8 cellular contexts compared by ENCODE assay signal in the genomic region with DNA sequence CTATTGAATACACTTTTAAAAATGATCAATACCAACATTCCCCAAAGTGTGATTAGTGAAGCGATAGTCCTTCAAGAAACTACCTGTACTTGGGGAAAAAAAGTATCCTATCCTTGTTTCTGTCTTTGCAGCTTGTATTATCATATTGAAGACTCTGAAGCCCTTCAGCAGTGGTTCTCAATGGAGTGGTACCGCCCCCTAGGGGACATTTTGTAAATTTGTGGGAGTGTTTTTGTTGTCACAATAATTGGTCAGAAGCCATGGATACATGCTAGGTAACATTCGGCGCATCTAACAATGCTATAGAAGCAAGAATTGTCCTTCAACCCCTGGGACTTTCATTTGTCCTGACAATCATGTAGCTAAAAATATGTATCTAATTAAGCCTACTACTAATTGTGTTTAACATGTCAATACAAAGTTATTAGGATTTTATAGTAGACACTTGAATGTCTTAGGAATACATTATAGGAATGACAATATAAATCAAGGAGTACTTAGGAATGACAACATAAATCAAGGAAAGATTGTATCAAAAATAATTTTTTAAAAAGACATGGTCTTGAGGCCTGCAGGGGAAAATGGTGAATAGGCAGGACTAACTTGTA. TPM values are rescaled to one million over a fixed set of nuclear protein-coding genes. Genes with fewer than 3 reads are reported as not detected.
DNase-seq lines count a peak whose midpoint lies in the region; ATAC-seq and TF ChIP-seq lines count a peak whose summit lies in the region.

No MANE protein-coding gene starts in this region.

- H4K91ac ChIP-seq in IMR-90 (ENCODE audit: insufficient read depth, low read depth, low read length): no peak overlapping the region

- no peak overlapping the region for H3K4me2 ChIP-seq in IMR-90 (ENCODE audit: low read depth, low read length)

- no peak overlapping the region for H3K4me3 ChIP-seq in IMR-90 (ENCODE audit: insufficient read depth, low read depth, low read length)

- no peak overlapping the region for H3K27ac ChIP-seq in IMR-90 (ENCODE audit: insufficient read depth, low read length)

- no peak overlapping the region for H2AFZ ChIP-seq in IMR-90 (replicated peaks; ENCODE audit: low read length, poor library complexity)

- TF ChIP-seq RAD21 in IMR-90 (IDR thresholded peaks at IDR 0.05; ENCODE audit: low read length): peak; percentile 66

- DNase-seq in NCI-H1417 (lab: John Stamatoyannopoulos, UW): peak; percentile 52 to 82 (median 63)
- no peak for DNase-seq in NCI-H1417 treated with DMSO at 0.1 percent for 48 hours (lab: John Stamatoyannopoulos, UW)
- DNase-seq in IMR-90: peak; percentile 63
- DNase-seq in SK-N-DZ (ENCODE audit: low spot score): peak; percentile 54
- peak; percentile 30 for DNase-seq in dedifferentiated amniotic fluid mesenchymal stem cell (ENCODE audit: extremely low spot score)
- DNase-seq in myocyte (ENCODE audit: low read depth): peak; percentile 51
- no peak for DNase-seq in OCI-M2 (lab: John Stamatoyannopoulos, UW; ENCODE audit: unreplicated experiment)

- peaks cover 2% of the 10 kb centered on the region; the same call in 1 of the 2 replicates for H3K4me1 ChIP-seq in IMR-90 (ENCODE audit: control insufficient read depth, insufficient read depth, low read length)

- no peak overlapping the region for H2AK5ac ChIP-seq in IMR-90 (ENCODE audit: low read depth, low read length)

- H3K4ac ChIP-seq in IMR-90 (ENCODE audit: low read depth, low read length): no peak overlapping the region

- CTCF ChIA-PET in IMR-90 (lab: Yijun Ruan, JAX): interaction anchor here (0.5 to 2.0 kb wide), 21 partner anchors 10 to 1151 kb away, joined by 3 to 16 read pairs (median 4); a partner anchor contains a TSS

- no peak overlapping the region for H2BK20ac ChIP-seq in IMR-90 (ENCODE audit: low read depth, low read length)

- no peak overlapping the region for H3K18ac ChIP-seq in IMR-90 (ENCODE audit: low read depth, low read length)

- WGBS in IMR-90 (ENCODE audit: extremely low coverage in 2 of 2, insufficient read length in 1 of 2), 2 experiments: no CpG with 5 or more reads among the region's 4 CpGs

- TF ChIP-seq POLR2A in IMR-90 (IDR thresholded peaks at IDR 0.05; ENCODE audit: low read depth, low read length): no peak

- no peak overlapping the region for H3K23ac ChIP-seq in IMR-90 (ENCODE audit: low read depth, low read length)

- POLR2A ChIA-PET in IMR-90 (lab: Charles Lee; ENCODE audit: unreplicated experiment): no interaction called here

- H2BK120ac ChIP-seq in IMR-90 (ENCODE audit: low read depth, low read length): no peak overlapping the region

- H3K14ac ChIP-seq in IMR-90 (replicated peaks; ENCODE audit: low read depth, low read length): no peak overlapping the region

- ATAC-seq in GM19452 (IDR thresholded peaks at IDR 0.05; ENCODE audit: unreplicated experiment): peak; percentile 78
- ATAC-seq in IMR-90 (ENCODE audit: low read depth): peak; percentile 67

- no peak overlapping the region for H2BK15ac ChIP-seq in IMR-90 (ENCODE audit: low read depth, low read length)

- no peaks in the 10 kb centered on the region for H4K20me1 ChIP-seq in IMR-90 (ENCODE audit: insufficient read depth, low read length)

- H3K56ac ChIP-seq in IMR-90 (ENCODE audit: extremely low read depth, insufficient read depth, low read length): no peak overlapping the region

- no peak overlapping the region for H2BK5ac ChIP-seq in IMR-90 (ENCODE audit: low read depth, low read length, poor library complexity, severe bottlenecking)

- no peaks in the 10 kb centered on the region; the same call in 1 of the 2 replicates for H3K36me3 ChIP-seq in IMR-90 (ENCODE audit: control insufficient read depth, insufficient read depth, low read length)

- in situ Hi-C loops in IMR-90 (cut with MboI; ENCODE audit: low sequenced_read_pairs): loop anchor here (5.0 kb wide), 1 partner anchor 143 kb away; no protein-coding TSS in a partner anchor

- H4K8ac ChIP-seq in IMR-90 (ENCODE audit: low read depth in 2 of 2, low read length in 2 of 2): no peak overlapping the region

- dilution Hi-C loops in IMR-90 (cut with HindIII; ENCODE audit: low sequenced_read_pairs, unreplicated experiment): no loop called here

- no peak overlapping the region for H3K9ac ChIP-seq in IMR-90 (ENCODE audit: low read depth, low read length)

- H2AK9ac ChIP-seq in IMR-90 (replicated peaks; ENCODE audit: low read depth, low read length, poor library complexity): no peak overlapping the region

- H3K27me3 ChIP-seq in IMR-90 (ENCODE audit: control insufficient read depth, insufficient read depth, low read length): no peaks in the 10 kb centered on the region

- peak; percentile 75 for TF ChIP-seq CTCF in IMR-90 (conservative IDR thresholded peaks at IDR 0.05; ENCODE audit: low read depth, low read length)

- intact Hi-C loops in IMR-90 (cut with micrococcal nuclease): loop anchor here (1.0 to 10.0 kb wide), 6 partner anchors 135 to 570 kb away; no protein-coding TSS in a partner anchor

- H4K5ac ChIP-seq in IMR-90 (ENCODE audit: low read depth, low read length): no peak overlapping the region

- no peaks in the 10 kb centered on the region for H3K9me1 ChIP-seq in IMR-90 (ENCODE audit: insufficient read depth, low read length)

- peaks cover 3% of the 10 kb centered on the region; the same call in 1 of the 2 replicates for H3K9me3 ChIP-seq in IMR-90 (ENCODE audit: control insufficient read depth, insufficient read depth, low read length)

- BruUV-seq in IMR-90 (replicated peaks; lab: Mats Ljungman, UMichigan): no TSS peak

- H3K79me1 ChIP-seq in IMR-90 (ENCODE audit: low read depth in 1 of 2, low read length in 2 of 2): no peaks in the 10 kb centered on the region

TF ChIP-seq in IMR-90, 13 proteins besides CTCF, POLR2A, EP300 and RAD21:
- TF ChIP-seq SMC3 (IDR thresholded peaks at IDR 0.05; ENCODE audit: low read depth, low read length) (peak; percentile 37; the same call in 1 of the 2 replicates), MAFK (IDR thresholded peaks at IDR 0.05; ENCODE audit: low read depth, low read length) (no peak)
TF ChIP-seq in IMR-90: peak in this region for 1.

RNA-seq across cellular contexts. Expression of a gene that starts 53.7 kb away (rescaled TPM):
- total RNA-seq in IMR-90 (2012; rRNA removed) (95.0 and 103 TPM in 2 replicates), myocyte (38.0 and 38.6 TPM in 2 replicates)
- polyA plus RNA-seq in IMR-90 (2012; rRNA removed): 26.5 and 33.8 TPM in 2 replicates
- polyA plus RNA-seq in IMR-90 (2012; cell fraction: cytosol; rRNA removed): 5.9 and 6.4 TPM in 2 replicates
- 5.1 and 23.1 TPM in 2 replicates for polyA plus RNA-seq in IMR-90 (2012; cell fraction: nucleus; rRNA removed; ENCODE audit: low replicate concordance)
- polyA plus RNA-seq in SK-N-DZ (2014; cell fraction: cytosol; rRNA removed): 41.7 and 50.7 TPM in 2 replicates
- 39.4 and 44.1 TPM in 2 replicates for polyA plus RNA-seq in SK-N-DZ (2014; cell fraction: nucleus; rRNA removed)
- 19.3 TPM for polyA plus RNA-seq in myocyte (2012)

Comparison
In these comparisons a context has a peak if more than half of its experiments do, and no peak if none do; other contexts are left out.
1. DNase-seq: peak in NCI-H1417 (3 of 3), IMR-90 (single experiment), SK-N-DZ (single experiment), dedifferentiated amniotic fluid mesenchymal stem cell (single experiment) and myocyte (single experiment); none in NCI-H1417 treated with DMSO at 0.1 percent for 48 hours (single experiment) and OCI-M2 (single experiment).